38 cellular contexts compared by ENCODE assay signal in genomic region chr5:93294996-93295395, GRCh38.
"Had no signal": no experiment of that assay in that cellular context is flagged by ENCODE, and none has a peak within 500 bp of the region (broad histone marks: within the 10 kb centered on the region; RNA-seq: fewer than 3 reads in every experiment).

No MANE protein-coding gene starts in this region.

- H3K27me3 ChIP-seq: MG63 had no signal

- H3K27ac Mint-ChIP-seq: activated CD4-positive, alpha-beta memory T cell treated with anti-CD3 and anti-CD28 coated beads, Interleukin-2, amount 10 ng/mL, durations not matched to agents 7 days and 5 days; activated CD8-positive, alpha-beta memory T cell treated with anti-CD3 and anti-CD28 coated beads, Interleukin-2, amount 10 ng/mL, durations not matched to agents 7 days and 5 days; activated naive CD8-positive, alpha-beta T cell treated with anti-CD3 and anti-CD28 coated beads for 36 hours had no signal

- H3K36me3 Mint-ChIP-seq: activated CD8-positive, alpha-beta memory T cell treated with anti-CD3 and anti-CD28 coated beads, Interleukin-2, amount 10 ng/mL, durations not matched to agents 7 days and 5 days; activated naive CD8-positive, alpha-beta T cell treated with anti-CD3 and anti-CD28 coated beads for 36 hours had no signal

- H3K27ac ChIP-seq: cardiac muscle cell, RWPE1, WERI-Rb-1 had no signal

- H3K9me3 Mint-ChIP-seq: activated CD4-positive, alpha-beta memory T cell treated with anti-CD3 and anti-CD28 coated beads, Interleukin-2, amount 10 ng/mL, durations not matched to agents 7 days and 5 days; activated naive CD8-positive, alpha-beta T cell treated with anti-CD3 and anti-CD28 coated beads for 36 hours had no signal

- H3K27me3 Mint-ChIP-seq: activated CD4-positive, alpha-beta memory T cell treated with anti-CD3 and anti-CD28 coated beads, Interleukin-2, amount 10 ng/mL, durations not matched to agents 7 days and 5 days; activated CD8-positive, alpha-beta memory T cell treated with anti-CD3 and anti-CD28 coated beads, Interleukin-2, amount 10 ng/mL, durations not matched to agents 7 days and 5 days; central memory CD8-positive, alpha-beta T cell had no signal

- H3K4me1 Mint-ChIP-seq: activated CD4-positive, alpha-beta memory T cell treated with anti-CD3 and anti-CD28 coated beads, Interleukin-2, amount 10 ng/mL, durations not matched to agents 7 days and 5 days; activated CD8-positive, alpha-beta memory T cell treated with anti-CD3 and anti-CD28 coated beads, Interleukin-2, amount 10 ng/mL, durations not matched to agents 7 days and 5 days; activated naive CD8-positive, alpha-beta T cell treated with anti-CD3 and anti-CD28 coated beads for 36 hours; central memory CD8-positive, alpha-beta T cell had no signal

- ATAC-seq: activated CD8-positive, alpha-beta memory T cell treated with anti-CD3 and anti-CD28 coated beads, Interleukin-2, amount 10 ng/mL, durations not matched to agents 7 days and 5 days had no signal

- DNase-seq: activated CD4-positive, alpha-beta memory T cell treated with anti-CD3 and anti-CD28 coated beads, Interleukin-2, amount 10 ng/mL, durations not matched to agents 7 days and 5 days; activated CD4-positive, alpha-beta T cell treated with anti-CD3 and anti-CD28 coated beads for 1 hour; activated CD4-positive, alpha-beta T cell treated with anti-CD3 and anti-CD28 coated beads for 48 hours; activated CD4-positive, CD25-positive, alpha-beta regulatory T cell; activated CD8-positive, alpha-beta memory T cell treated with anti-CD3 and anti-CD28 coated beads for 24 hours; activated CD8-positive, alpha-beta memory T cell treated with anti-CD3 and anti-CD28 coated beads, Interleukin-2, amount 10 ng/mL, durations not matched to agents 7 days and 5 days; activated CD8-positive, alpha-beta memory T cell treated with anti-CD3 and anti-CD28 coated beads, Interleukin-2, amount 50 U/mL, for 48 hours; activated effector memory CD4-positive, alpha-beta T cell treated with anti-CD3 and anti-CD28 coated beads, Interleukin-2, amount 50 U/mL, for 16 hours; activated naive CD4-positive, alpha-beta T cell; activated naive CD4-positive, alpha-beta T cell treated with anti-CD3 and anti-CD28 coated beads, Interleukin-2, amount 50 U/mL, for 16 hours; activated naive CD8-positive, alpha-beta T cell treated with anti-CD3 and anti-CD28 coated beads for 36 hours; activated T-cell treated with anti-CD3 and anti-CD28 coated beads, Interleukin-2, amount 50 U/mL, for 48 hours; amniotic stem cell; aorta; Karpas-422; MG63; NCI-H1048; NCI-H1417; NCI-H146; NCI-H187; NCI-H2029 treated with DMSO at 0.1 percent for 48 hours; NCI-H2107; NCI-H2171; NCI-H510A; NCI-H526; NCI-H748 treated with DMSO at 0.1 percent for 48 hours; NK-92 treated with Interleukin-12 subunit alpha and Interleukin-12 subunit beta, amount 100 ng/mL, for 24 hours; PC-3; Right ventricle myocardium superior; SW 1271; T-helper 1 cell; T-helper 2 cell; T-helper 9 cell; WERI-Rb-1 had no signal

- H3K9me3 ChIP-seq: MG63 had no signal

- H3K4me3 ChIP-seq: cardiac muscle cell, MG63 had no signal

- H3K36me3 ChIP-seq: cardiac muscle cell, MG63, WERI-Rb-1 had no signal

- H3K4me3 Mint-ChIP-seq: activated CD4-positive, alpha-beta memory T cell treated with anti-CD3 and anti-CD28 coated beads, Interleukin-2, amount 10 ng/mL, durations not matched to agents 7 days and 5 days; activated CD8-positive, alpha-beta memory T cell treated with anti-CD3 and anti-CD28 coated beads, Interleukin-2, amount 10 ng/mL, durations not matched to agents 7 days and 5 days; activated naive CD8-positive, alpha-beta T cell treated with anti-CD3 and anti-CD28 coated beads for 36 hours; central memory CD8-positive, alpha-beta T cell had no signal

- FAIRE-seq: RCC 7860 had no signal
